In the genomic region with DNA sequence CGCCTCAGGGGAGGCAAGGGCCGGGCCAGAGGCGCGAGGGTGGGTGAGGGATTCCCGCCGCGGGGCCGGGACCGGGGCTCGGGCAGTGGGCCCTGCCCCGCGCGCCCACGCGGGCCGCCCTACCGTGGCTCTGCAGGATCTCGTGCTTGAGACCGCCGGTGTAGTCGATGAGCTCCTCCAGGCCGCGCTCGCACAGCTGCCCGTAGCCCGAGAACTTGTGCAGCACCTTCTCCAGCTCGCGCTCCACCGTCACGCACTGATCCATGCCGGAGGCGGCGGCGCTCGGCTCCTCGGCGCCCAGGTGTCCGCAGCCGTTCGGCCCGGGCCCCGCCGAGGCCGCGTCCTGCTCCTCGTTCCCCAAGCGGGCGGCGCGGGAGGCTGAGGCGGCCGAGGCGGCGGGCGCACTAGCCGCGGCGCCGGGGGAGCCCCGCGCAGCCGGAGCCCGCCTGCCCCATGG, we compare ENCODE assay signal across 8 cellular contexts. TPM values are rescaled to one million over a fixed set of nuclear protein-coding genes. Genes with fewer than 3 reads are reported as not detected.
DNase-seq lines count a peak whose midpoint lies in the region; ATAC-seq and TF ChIP-seq lines count a peak whose summit lies in the region.
"Not testable (repeated sequence)": the region's sequence is repeated elsewhere in the genome, so short reads cannot be mapped to it uniquely, and the experiment has no call there.

No MANE protein-coding gene starts in this region.

- H3K4me3 ChIP-seq in right atrium auricular region (peak overlapping the region; percentile 70 to 75), osteoblast (ENCODE audit: insufficient read depth, low read length) (peak overlapping the region; percentile 69), stomach smooth muscle (ENCODE audit: low read length in 2 of 2) (peak overlapping the region in 1 of 2 donors; percentile 74)

- peak overlapping the region in 1 of 5 experiments; percentile 58 for H3K27ac Mint-ChIP-seq in brain

- not testable (repeated sequence) for H3K27me3 ChIP-seq in right atrium auricular region; osteoblast (ENCODE audit: insufficient read depth, low read length); stomach smooth muscle (ENCODE audit: control insufficient read depth in 1 of 2, insufficient read depth in 2 of 2, low read length in 2 of 2)

- H3K4me1 ChIP-seq in ES-I3 (ENCODE audit: insufficient read depth, low read length); right atrium auricular region; osteoblast (ENCODE audit: insufficient read depth, low read length); stomach smooth muscle (ENCODE audit: control insufficient read depth, insufficient read depth, low read length): not testable (repeated sequence)

- not testable (repeated sequence) for H3K9me3 Mint-ChIP-seq in brain

- peak overlapping the region; percentile 72 for H3K9ac ChIP-seq in ES-I3 (ENCODE audit: low read depth, low read length)
- peak overlapping the region in 1 of 2 donors; percentile 29 for H3K9ac ChIP-seq in stomach smooth muscle (ENCODE audit: low read length in 2 of 2)

- not testable (repeated sequence) for H3K27me3 Mint-ChIP-seq in brain

- ATAC-seq in GM21825 (IDR thresholded peaks at IDR 0.05; ENCODE audit: unreplicated experiment), result peak; percentile 29
- peak; percentile 21 to 29 for ATAC-seq in activated CD4-positive, CD25-positive, alpha-beta regulatory T cell treated with anti-CD3 and anti-CD28 coated beads, Interleukin-2, amount 50 U/mL, for 24 hours

- H3K4me2 ChIP-seq in osteoblast (ENCODE audit: insufficient read depth, low read length), result peak overlapping the region; percentile 72

- H3K79me2 ChIP-seq in osteoblast (ENCODE audit: insufficient read depth, low read length), result not testable (repeated sequence)

- H3K9me3 ChIP-seq in ES-I3 (ENCODE audit: control insufficient read depth, insufficient read depth, low read length); right atrium auricular region; osteoblast (ENCODE audit: low read depth, low read length); stomach smooth muscle (ENCODE audit: control insufficient read depth in 2 of 2, low read length in 2 of 2): not testable (repeated sequence)

- DNase-seq in HK-2 (ENCODE audit: unreplicated experiment), result peak; percentile 44
- not testable (repeated sequence) for DNase-seq in right atrium auricular region (ENCODE audit: low spot score)
- peak; percentile 38 for DNase-seq in osteoblast (ENCODE audit: insufficient read length, low spot score, missing footprints)

- H3K4me1 Mint-ChIP-seq in brain, result not testable (repeated sequence)

- not testable (repeated sequence) for H2AFZ ChIP-seq in osteoblast (ENCODE audit: low read length)

- TF ChIP-seq CTCF in brain (conservative IDR thresholded peaks at IDR 0.05); right atrium auricular region (IDR thresholded peaks at IDR 0.05); osteoblast (IDR thresholded peaks at IDR 0.05; ENCODE audit: extremely low read depth, low read depth, low read length): not testable (repeated sequence)

- H3K36me3 Mint-ChIP-seq in brain, result not testable (repeated sequence)

- peak overlapping the region; percentile 71 to 85 (median 80) for H3K4me3 Mint-ChIP-seq in brain

- H3K36me3 ChIP-seq in ES-I3 (ENCODE audit: insufficient read depth, low read length); right atrium auricular region; osteoblast (ENCODE audit: insufficient read depth, low read length); stomach smooth muscle (ENCODE audit: control insufficient read depth in 2 of 2, insufficient read depth in 2 of 2, low read length in 2 of 2): not testable (repeated sequence)

- not testable (repeated sequence) for H4K20me1 ChIP-seq in osteoblast (ENCODE audit: insufficient read depth, low read length)

- H3K27ac ChIP-seq in right atrium auricular region (peak overlapping the region; percentile 93 to 94), stomach smooth muscle (ENCODE audit: low read length) (peak overlapping the region; percentile 37)
- not testable (repeated sequence) for H3K27ac ChIP-seq in osteoblast (ENCODE audit: low read depth, low read length)

RNA-seq across cellular contexts. Expression of gene PLGLB1, which starts 54.2 kb away (rescaled TPM):
- polyA plus RNA-seq in brain (ENCODE audit: insufficient read depth, low read depth, low replicate concordance), result 1.0 TPM
- total RNA-seq in right atrium auricular region (under 1 TPM in 1 of 2 donors, not detected in 1; 0.85 TPM), osteoblast (1.8 and 2.9 TPM in 2 replicates)
